In genomic region chr12:125689576-125690410, GRCh38 we compare ENCODE assay signal across 21 cellular contexts.
"Had no signal": no experiment of that assay in that cellular context is flagged by ENCODE, and none has a peak within 500 bp of the region (broad histone marks: within the 10 kb centered on the region; RNA-seq: fewer than 3 reads in every experiment).

No MANE protein-coding gene starts in this region.

- H2AFZ ChIP-seq: hepatocyte had no signal

- H3K4me1 ChIP-seq: foreskin keratinocyte, gastroesophageal sphincter, heart left ventricle, left lung, lower lobe of right lung had no signal

- H3K4me3 ChIP-seq: coronary artery, dorsolateral prefrontal cortex, gastroesophageal sphincter, heart left ventricle, hepatocyte, left lung, lower lobe of right lung had no signal

- H3K9me3 ChIP-seq: gastroesophageal sphincter, heart left ventricle, left lung, lower lobe of right lung had no signal

- H3K4me1 Mint-ChIP-seq: endodermal cell, immature natural killer cell had no signal

- H3K79me2 ChIP-seq: hepatocyte had no signal

- H3K27ac Mint-ChIP-seq: effector memory CD8-positive, alpha-beta T cell; endodermal cell; immature natural killer cell had no signal

- H3K4me3 Mint-ChIP-seq: effector memory CD8-positive, alpha-beta T cell; endodermal cell; immature natural killer cell had no signal

- H3K4me2 ChIP-seq: hepatocyte had no signal

- H3K9me3 Mint-ChIP-seq: effector memory CD8-positive, alpha-beta T cell; endodermal cell had no signal

- H3K27ac ChIP-seq: coronary artery, dorsolateral prefrontal cortex, epithelial cell of prostate, foreskin keratinocyte, gastroesophageal sphincter, heart left ventricle, hepatocyte, left lung, lower lobe of right lung had no signal

- H3K27me3 ChIP-seq: foreskin keratinocyte, left lung had no signal

- H3K27me3 Mint-ChIP-seq: effector memory CD8-positive, alpha-beta T cell had no signal

- H3K36me3 Mint-ChIP-seq: immature natural killer cell had no signal

- ATAC-seq: effector memory CD8-positive, alpha-beta T cell; esophagus mucosa; foreskin keratinocyte; left cardiac atrium; left lung; left ventricle myocardium superior; lower lobe of right lung had no signal

- H3K36me3 ChIP-seq: gastroesophageal sphincter, heart left ventricle, left lung, lower lobe of right lung had no signal

- DNase-seq: dermis blood vessel endothelial cell; dorsolateral prefrontal cortex; effector CD8-positive, alpha-beta T cell; effector memory CD8-positive, alpha-beta T cell; endodermal cell; erythroblast; foreskin keratinocyte; heart left ventricle; hypothalamus; immature natural killer cell; left cardiac atrium; left lung; left ventricle myocardium superior; lower lobe of right lung; mesenchymal stem cell; midbrain had no signal
